16 cellular contexts compared by ENCODE assay signal in the genomic region with DNA sequence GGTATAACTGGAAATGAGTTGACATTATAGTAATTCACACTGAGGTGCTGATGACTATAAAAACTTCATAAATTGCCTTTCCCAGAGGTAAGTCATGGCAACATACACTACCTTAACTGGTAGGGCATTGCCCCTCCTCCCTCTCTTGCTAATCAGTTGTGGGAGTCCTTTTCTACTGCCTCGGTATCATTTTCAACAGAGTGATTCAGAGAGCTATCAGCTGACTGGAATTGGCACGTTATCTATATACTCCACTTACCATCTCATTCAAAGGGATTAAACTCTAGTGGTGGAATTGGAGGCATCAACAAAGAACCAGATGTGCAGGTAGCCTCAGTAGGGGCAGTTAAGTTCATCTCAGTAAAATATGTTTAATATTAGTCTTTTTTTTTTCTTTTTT. TPM values are rescaled to one million over a fixed set of nuclear protein-coding genes. Genes with fewer than 3 reads are reported as not detected.
DNase-seq lines count a peak whose midpoint lies in the region; ATAC-seq and TF ChIP-seq lines count a peak whose summit lies in the region.
"Had no signal": no experiment of that assay in that cellular context is flagged by ENCODE, and none has a peak within 500 bp of the region (broad histone marks: within the 10 kb centered on the region; RNA-seq: fewer than 3 reads in every experiment).

No MANE protein-coding gene starts in this region.

- no peak for TF ChIP-seq CTCF in lower lobe of right lung (IDR thresholded peaks at IDR 0.05)

- peaks cover 35% of the 10 kb centered on the region for H3K4me1 Mint-ChIP-seq in memory B cell

- H3K27me3 Mint-ChIP-seq in memory B cell: no peaks in the 10 kb centered on the region

- H3K9me3 ChIP-seq in lower lobe of right lung: no peaks in the 10 kb centered on the region
- H3K9me3 ChIP-seq: SJCRH30 had no signal

- no peaks in the 10 kb centered on the region for H3K36me3 ChIP-seq in lower lobe of right lung
- H3K36me3 ChIP-seq: SJCRH30 had no signal

- no peak overlapping the region for H3K27ac ChIP-seq in lower lobe of right lung
- H3K27ac ChIP-seq: SJCRH30 had no signal

- no peaks in the 10 kb centered on the region for H3K36me3 Mint-ChIP-seq in memory B cell

- H3K4me1 ChIP-seq in lower lobe of right lung: peaks cover 14% of the 10 kb centered on the region

- H3K27ac Mint-ChIP-seq in memory B cell: peak overlapping the region; percentile 86

- H3K4me3 Mint-ChIP-seq in memory B cell: no peak overlapping the region

- no peaks in the 10 kb centered on the region for H3K9me3 Mint-ChIP-seq in memory B cell

- H3K4me3 ChIP-seq in lower lobe of right lung: no peak overlapping the region
- H3K4me3 ChIP-seq: SJCRH30 had no signal

- no peak for ATAC-seq in memory B cell (ENCODE audit: low read depth)
- no peak for ATAC-seq in lower lobe of right lung
- no peak for ATAC-seq in GM21515 (IDR thresholded peaks at IDR 0.05; ENCODE audit: unreplicated experiment)
- ATAC-seq in GM18870 (IDR thresholded peaks at IDR 0.05; ENCODE audit: unreplicated experiment): no peak
- ATAC-seq: HCT116 had no signal

- intact Hi-C loops in lower lobe of right lung (cut with DNase I): no loop called here

- DNase-seq in NCI-H2171 treated with DMSO at 0.1 percent for 48 hours (lab: John Stamatoyannopoulos, UW) (peak; percentile 61), NCI-H2171 (lab: John Stamatoyannopoulos, UW) (no peak), LHCN-M2 (ENCODE audit: low read depth) (peak; percentile 46), RPMI7951 (ENCODE audit: low read depth) (peak; percentile 50), memory B cell (ENCODE audit: low spot score in 2 of 2) (no peak), lower lobe of right lung (no peak)
- DNase-seq: ACHN; activated CD8-positive, alpha-beta memory T cell treated with anti-CD3 and anti-CD28 coated beads for 24 hours; mesenchymal stem cell; MV-4-11; NCI-H774; SJCRH30; substantia nigra had no signal

- no peaks in the 10 kb centered on the region for H3K27me3 ChIP-seq in lower lobe of right lung (ENCODE audit: low read depth)
- H3K27me3 ChIP-seq: SJCRH30 had no signal

RNA-seq across cellular contexts. Expression of a gene that starts 8.0 kb away (rescaled TPM):
- total RNA-seq in LHCN-M2 (2014; rRNA removed): 13.9 and 18.5 TPM in 2 replicates
- polyA plus RNA-seq in LHCN-M2 (2012): 8.2 TPM
- total RNA-seq in RPMI7951 (2014; rRNA removed; shearing (Covaris generic)): 27.1 and 27.4 TPM in 2 replicates
- 43.3 TPM for total RNA-seq in lower lobe of right lung

Comparison
In these comparisons a context has a peak if more than half of its experiments do, and no peak if none do; other contexts are left out.
1. DNase-seq: peak in NCI-H2171 treated with DMSO at 0.1 percent for 48 hours (single experiment), LHCN-M2 (single experiment) and RPMI7951 (single experiment); none in NCI-H2171 (single experiment), memory B cell (0 of 2) and lower lobe of right lung (single experiment).